Comparison of ENCODE assay signal across 14 cellular contexts in genomic region chr6:170025341-170026271, GRCh38.
DNase-seq lines count a peak whose midpoint lies in the region; ATAC-seq and TF ChIP-seq lines count a peak whose summit lies in the region.
"Had no signal": no experiment of that assay in that cellular context is flagged by ENCODE, and none has a peak within 500 bp of the region (broad histone marks: within the 10 kb centered on the region; RNA-seq: fewer than 3 reads in every experiment).

No MANE protein-coding gene starts in this region.

- H3K4me3 ChIP-seq in esophagus squamous epithelium (no peak overlapping the region), spleen (no peak overlapping the region)

- H3K27me3 ChIP-seq in H9 (ENCODE audit: insufficient read depth, low read length): no peaks in the 10 kb centered on the region
- peaks cover 0 to 88% (median 0%) of the 10 kb centered on the region in 4 donors for H3K27me3 ChIP-seq in esophagus squamous epithelium
- H3K27me3 ChIP-seq in spleen (replicated peaks in 1 of 7): peaks cover 0 to 44% (median 16%) of the 10 kb centered on the region in 7 donors

- H2BK12ac ChIP-seq in H9 (ENCODE audit: insufficient read length, low read depth, low read length): peak overlapping the region; percentile 53

- peaks cover 0 to 6% of the 10 kb centered on the region in 2 experiments; a peak in 2 of 5 replicates for H3K9me3 Mint-ChIP-seq in H9
- H3K9me3 Mint-ChIP-seq: activated CD8-positive, alpha-beta T cell treated with anti-CD3 and anti-CD28 coated beads for 36 hours; activated naive CD4-positive, alpha-beta T cell treated with anti-CD3 and anti-CD28 coated beads, Interleukin-2, amount 50 U/mL, for 72 hours; stimulated activated naive CD8-positive, alpha-beta T cell treated with anti-CD3 and anti-CD28 coated beads, Interleukin-15, Interleukin-2, amounts not matched to agents 100 ng/mL and 50 ng/mL, for 24 hours; T-helper 2 cell treated with Interferon-gamma antibody and Interleukin-4, amounts not matched to agents 5 μg/mL and 100 μg/mL, for 36 hours had no signal

- H3K79me2 ChIP-seq in H9 (ENCODE audit: insufficient read depth, low read length): no peaks in the 10 kb centered on the region

- no CpG with 5 or more reads among the region's 29 CpGs for WGBS in H9 (ENCODE audit: extremely low coverage, insufficient read length, low lambda C conversion rate)
- WGBS in esophagus squamous epithelium, 2 donors: 65 to 75% methylated on average over 13 to 23 of the region's 29 CpGs
- WGBS in spleen, 5 donors: 87 to 89% (median 88%) methylated on average over 20 to 29 of the region's 29 CpGs

- peak overlapping the region; percentile 7 for H4K91ac ChIP-seq in H9 (ENCODE audit: insufficient read length, low read depth, low read length)

- TF ChIP-seq POLR2A in esophagus squamous epithelium (IDR thresholded peaks at IDR 0.05) (no peak), spleen (IDR thresholded peaks at IDR 0.05) (no peak)

- no peaks in the 10 kb centered on the region for H3K23me2 ChIP-seq in H9 (ENCODE audit: insufficient read length, low read depth, low read length, poor library complexity, severe bottlenecking)

- no peak overlapping the region for H3K4ac ChIP-seq in H9 (ENCODE audit: low read depth, low read length)

- ATAC-seq in esophagus mucosa: no peak
- ATAC-seq: activated CD8-positive, alpha-beta T cell treated with anti-CD3 and anti-CD28 coated beads for 36 hours; activated naive CD4-positive, alpha-beta T cell treated with anti-CD3 and anti-CD28 coated beads, Interleukin-2, amount 50 U/mL, for 72 hours had no signal

- H3K4me1 ChIP-seq in H9 (ENCODE audit: insufficient read depth, low read length): no peaks in the 10 kb centered on the region
- peaks cover under 1 to 44% (median 20%) of the 10 kb centered on the region in 3 donors for H3K4me1 ChIP-seq in esophagus squamous epithelium
- H3K4me1 ChIP-seq in spleen: peaks cover 0 to 6% (median 0%) of the 10 kb centered on the region in 6 donors

- H2BK5ac ChIP-seq in H9 (ENCODE audit: insufficient read length, low read length): no peak overlapping the region

- H4K8ac ChIP-seq in H9 (replicated peaks; ENCODE audit: insufficient read length, low read depth, low read length): no peak overlapping the region

- peak overlapping the region; percentile 5 for H3K18ac ChIP-seq in H9 (ENCODE audit: insufficient read length, low read depth, low read length)

- H3K27ac ChIP-seq in H9 (ENCODE audit: insufficient read length, low read depth, low read length): no peak overlapping the region
- H3K27ac ChIP-seq in esophagus squamous epithelium: peak overlapping the region; percentile 16 to 73 (median 66)
- H3K27ac ChIP-seq in spleen: peak overlapping the region in 4 of 8 donors; percentile 17 to 40 (median 30)

- H2BK15ac ChIP-seq in H9 (ENCODE audit: low read depth, low read length): no peak overlapping the region

- H2BK120ac ChIP-seq in H9 (ENCODE audit: low read depth, low read length, poor library complexity, severe bottlenecking): no peak overlapping the region

- no peak overlapping the region for H3K9ac ChIP-seq in H9 (ENCODE audit: extremely low read depth, insufficient read length, low read length)

- no peaks in the 10 kb centered on the region for H3K79me1 ChIP-seq in H9 (ENCODE audit: insufficient read depth, low read depth, low read length, poor library complexity, severe bottlenecking)

- no peaks in the 10 kb centered on the region for H3K36me3 ChIP-seq in esophagus squamous epithelium
- no peaks in the 10 kb centered on the region for H3K36me3 ChIP-seq in spleen

- no peaks in the 10 kb centered on the region; a peak in 1 of 7 replicates for H3K36me3 Mint-ChIP-seq in H9 (ENCODE audit: insufficient read depth in 1 of 3, low read depth in 3 of 3)
- H3K36me3 Mint-ChIP-seq: activated naive CD4-positive, alpha-beta T cell treated with anti-CD3 and anti-CD28 coated beads, Interleukin-2, amount 50 U/mL, for 72 hours; CD4-positive, alpha-beta memory T cell; IgD-negative memory B cell had no signal

- no peak overlapping the region for H3T11ph ChIP-seq in H9 (ENCODE audit: low read length)

- H3K9me3 ChIP-seq in H9 (ENCODE audit: control insufficient read depth, low read depth, low read length): no peaks in the 10 kb centered on the region
- H3K9me3 ChIP-seq in esophagus squamous epithelium: no peaks in the 10 kb centered on the region
- H3K9me3 ChIP-seq in spleen: no peaks in the 10 kb centered on the region

- peaks cover 10% of the 10 kb centered on the region for H3K27me3 Mint-ChIP-seq in H9 (ENCODE audit: low read depth)

- H4K5ac ChIP-seq in H9 (ENCODE audit: insufficient read length, low read depth, low read length): no peak overlapping the region

- no peak overlapping the region for H3K23ac ChIP-seq in H9 (ENCODE audit: insufficient read length, low read depth, low read length)

- no peak overlapping the region for H3K56ac ChIP-seq in H9 (ENCODE audit: insufficient read length, low read depth, low read length)

- no peak for DNase-seq in H9
- DNase-seq in NCI-H2196 treated with DMSO at 0.1 percent for 48 hours (lab: John Stamatoyannopoulos, UW; ENCODE audit: unreplicated experiment): peak; percentile 21
- no peak for DNase-seq in esophagus squamous epithelium (lab: John Stamatoyannopoulos, UW)
- peak; percentile 54 for DNase-seq in spleen
- no peak for DNase-seq in NCI-H1436 (lab: John Stamatoyannopoulos, UW)
- DNase-seq in stimulated activated CD4-positive, alpha-beta T cell treated with anti-CD3 and anti-CD28 coated beads, Interleukin-15, amount 100 ng/mL, for 24 hours: no peak
- DNase-seq: activated CD8-positive, alpha-beta T cell treated with anti-CD3 and anti-CD28 coated beads for 36 hours; CD4-positive, alpha-beta memory T cell; retina had no signal

- H4K20me1 ChIP-seq in H9 (ENCODE audit: control insufficient read depth, insufficient read depth, insufficient read length): no peaks in the 10 kb centered on the region

- H2AK5ac ChIP-seq in H9 (ENCODE audit: insufficient read length, low read length): no peak overlapping the region

- H3K14ac ChIP-seq in H9 (ENCODE audit: insufficient read depth, low read length): peak overlapping the region; percentile 11

- intact Hi-C loops in esophagus squamous epithelium (cut with DNase I): no loop called here
- intact Hi-C loops in spleen (cut with DNase I; ENCODE audit: low total_unique reads): no loop called here

- H3K4me2 ChIP-seq in H9 (ENCODE audit: insufficient read depth, insufficient read length, low read length): no peak overlapping the region

- no peak overlapping the region for H2BK20ac ChIP-seq in H9 (ENCODE audit: low read depth, low read length, poor library complexity, severe bottlenecking)

- TF ChIP-seq CTCF in H9 (conservative IDR thresholded peaks at IDR 0.05) (no peak), esophagus squamous epithelium (IDR thresholded peaks at IDR 0.05) (no peak), spleen (IDR thresholded peaks at IDR 0.05 in 8 of 11, conservative IDR thresholded peaks at IDR 0.05 in 3 of 11) (no peak)

- H3K27ac Mint-ChIP-seq in H9: peak overlapping the region in 2 of 3 experiments; percentile 74 to 81; a peak in 2 of 7 replicates
- H3K27ac Mint-ChIP-seq: activated CD8-positive, alpha-beta T cell treated with anti-CD3 and anti-CD28 coated beads for 36 hours; activated naive CD4-positive, alpha-beta T cell treated with anti-CD3 and anti-CD28 coated beads, Interleukin-2, amount 50 U/mL, for 72 hours; CD4-positive, alpha-beta memory T cell; IgD-negative memory B cell; stimulated activated naive CD8-positive, alpha-beta T cell treated with anti-CD3 and anti-CD28 coated beads, Interleukin-15, Interleukin-2, amounts not matched to agents 100 ng/mL and 50 ng/mL, for 24 hours; T-helper 2 cell treated with Interferon-gamma antibody and Interleukin-4, amounts not matched to agents 5 μg/mL and 100 μg/mL, for 36 hours had no signal

- peaks cover 4 to 7% of the 10 kb centered on the region in 2 experiments; a peak in 2 of 4 replicates for H3K4me1 Mint-ChIP-seq in H9
- H3K4me1 Mint-ChIP-seq: IgD-negative memory B cell had no signal

- no peak overlapping the region for H3K4me3 Mint-ChIP-seq in H9
- H3K4me3 Mint-ChIP-seq: activated CD8-positive, alpha-beta T cell treated with anti-CD3 and anti-CD28 coated beads for 36 hours; IgD-negative memory B cell; stimulated activated naive CD8-positive, alpha-beta T cell treated with anti-CD3 and anti-CD28 coated beads, Interleukin-15, Interleukin-2, amounts not matched to agents 100 ng/mL and 50 ng/mL, for 24 hours; T-helper 2 cell treated with Interferon-gamma antibody and Interleukin-4, amounts not matched to agents 5 μg/mL and 100 μg/mL, for 36 hours had no signal

- no peak overlapping the region for H2AFZ ChIP-seq in H9 (ENCODE audit: low read length)

Comparison
In these comparisons a context has a peak if more than half of its experiments do, and no peak if none do; other contexts are left out.
1. DNase-seq: peak in NCI-H2196 treated with DMSO at 0.1 percent for 48 hours (single experiment) and spleen (single experiment); none in H9 (single experiment), esophagus squamous epithelium (single experiment), NCI-H1436 (single experiment) and stimulated activated CD4-positive, alpha-beta T cell treated with anti-CD3 and anti-CD28 coated beads, Interleukin-15, amount 100 ng/mL, for 24 hours (single experiment).